In the genomic region with DNA sequence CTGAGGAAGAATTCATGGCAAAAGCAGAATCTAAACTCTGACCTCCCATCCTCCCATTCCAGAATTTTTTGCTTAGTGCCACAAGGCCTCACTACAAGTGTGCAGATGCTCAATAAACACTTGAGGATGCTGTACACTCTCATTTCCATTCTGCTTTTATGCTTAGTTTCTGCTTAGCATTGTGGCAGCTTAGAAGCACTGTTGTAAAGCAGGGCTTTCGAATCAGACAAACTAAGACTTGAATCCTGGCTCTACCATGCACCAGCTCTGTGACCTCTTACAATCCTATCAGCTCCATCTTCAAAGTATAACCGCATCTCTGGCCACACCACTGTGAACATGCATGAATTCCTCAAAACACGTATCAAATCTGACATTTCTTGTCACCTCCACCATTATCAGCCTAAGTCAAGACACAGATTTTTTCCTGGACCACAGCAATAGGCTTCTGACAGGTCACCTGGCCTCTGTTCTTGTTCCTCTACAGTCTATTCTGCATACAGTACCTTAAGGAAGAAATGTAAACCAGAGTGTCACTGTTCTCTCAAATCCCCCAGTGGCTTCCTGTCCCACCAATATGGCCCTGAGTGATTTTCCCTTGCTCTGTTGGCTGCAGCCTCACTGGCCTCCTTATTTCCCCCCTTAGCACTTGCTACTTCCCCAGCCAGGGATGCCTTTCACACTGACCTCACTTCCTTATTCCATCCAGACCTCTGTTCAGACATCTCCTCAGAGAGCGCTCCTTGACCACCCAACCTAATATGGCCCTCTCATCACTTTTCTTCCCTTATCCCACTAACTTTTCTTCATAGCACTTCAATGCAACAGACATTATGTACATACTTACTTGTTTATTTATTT, we compare ENCODE assay signal across 1 cellular context.
TF ChIP-seq lines count a peak whose summit lies in the region.

No MANE protein-coding gene starts in this region.

TF ChIP-seq in endothelial cell of umbilical vein, 7 proteins besides CTCF, POLR2A, EP300 and RAD21:
- no peak for TF ChIP-seq POLR2AphosphoS5 (IDR thresholded peaks at IDR 0.05; ENCODE audit: insufficient read depth, low read depth, low read length)
- no peak for TF ChIP-seq MYC (IDR thresholded peaks at IDR 0.05; ENCODE audit: low read depth, low read length)
- no peak for TF ChIP-seq EZH2 (IDR thresholded peaks at IDR 0.05; ENCODE audit: borderline replicate concordance, low read depth, low read length, severe bottlenecking)
- no peak for TF ChIP-seq GATA2 (IDR thresholded peaks at IDR 0.05; ENCODE audit: insufficient read depth, insufficient read length, low read depth, low read length)
- TF ChIP-seq, protein P1, sequence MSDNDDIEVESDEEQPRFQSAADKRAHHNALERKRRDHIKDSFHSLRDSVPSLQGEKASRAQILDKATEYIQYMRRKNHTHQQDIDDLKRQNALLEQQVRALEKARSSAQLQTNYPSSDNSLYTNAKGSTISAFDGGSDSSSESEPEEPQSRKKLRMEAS (IDR thresholded peaks at IDR 0.05; ENCODE audit: insufficient read depth, insufficient read length) = no peak
